Comparison of ENCODE assay signal across 10 cellular contexts in genomic region chr1:234579967-234580366, GRCh38. TPM values are rescaled to one million over a fixed set of nuclear protein-coding genes. Genes with fewer than 3 reads are reported as not detected.
DNase-seq lines count a peak whose midpoint lies in the region; ATAC-seq and TF ChIP-seq lines count a peak whose summit lies in the region.
"Had no signal": no experiment of that assay in that cellular context is flagged by ENCODE, and none has a peak within 500 bp of the region (broad histone marks: within the 10 kb centered on the region; RNA-seq: fewer than 3 reads in every experiment).

No MANE protein-coding gene starts in this region.

- H3K4me3 ChIP-seq in LNCaP clone FGC (ENCODE audit: low read depth, low read length) = no peak overlapping the region
- no peak overlapping the region for H3K4me3 ChIP-seq in astrocyte of the spinal cord (ENCODE audit: low read depth, low read length)
- H3K4me3 ChIP-seq in neural cell (ENCODE audit: low read length) = no peak overlapping the region
- H3K4me3 ChIP-seq: Peyer's patch had no signal

- H4K20me1 ChIP-seq in neural cell (ENCODE audit: insufficient read depth) = no peaks in the 10 kb centered on the region

- no peak overlapping the region for H3K9ac ChIP-seq in neural cell (ENCODE audit: low read length)

- no peaks in the 10 kb centered on the region for H3K27me3 ChIP-seq in neural cell (ENCODE audit: insufficient read depth, low read depth, low read length)
- H3K27me3 ChIP-seq: Peyer's patch had no signal

- no peaks in the 10 kb centered on the region for H3K9me2 ChIP-seq in neural cell (ENCODE audit: insufficient read depth, low read length)

- TF ChIP-seq CTCF in LNCaP clone FGC (IDR thresholded peaks at IDR 0.05; ENCODE audit: control insufficient read depth, extremely low read depth, insufficient read depth) (0 out of 2 replicates have a peak, but pooled peaks have one; percentile 15), astrocyte of the spinal cord (IDR thresholded peaks at IDR 0.05; ENCODE audit: low read depth, low read length) (peak; percentile 34), neural cell (IDR thresholded peaks at IDR 0.05; ENCODE audit: poor library complexity, severe bottlenecking) (peak; percentile 9)

- peak; percentile 34 for DNase-seq in DMS 273 (lab: John Stamatoyannopoulos, UW; ENCODE audit: unreplicated experiment)
- no peak for DNase-seq in DMS 273 treated with DMSO at 0.1 percent for 48 hours (lab: John Stamatoyannopoulos, UW)
- DNase-seq in LNCaP clone FGC (ENCODE audit: low read depth) = no peak
- no peak for DNase-seq in astrocyte of the spinal cord (ENCODE audit: low read depth, low spot score)
- no peak for DNase-seq in NCI-H510A treated with DMSO at 0.1 percent for 48 hours (lab: John Stamatoyannopoulos, UW)
- no peak for DNase-seq in amniotic stem cell (lab: John Stamatoyannopoulos, UW)
- DNase-seq: 8988T, Peyer's patch had no signal

- no peak for TF ChIP-seq EP300 in neural cell (conservative IDR thresholded peaks at IDR 0.05; ENCODE audit: poor library complexity, severe bottlenecking)

- no peak for ATAC-seq in HG02588 (IDR thresholded peaks at IDR 0.05; ENCODE audit: unreplicated experiment)

- in situ Hi-C loops in astrocyte of the spinal cord (cut with HindIII; ENCODE audit: low sequenced_read_pairs) = no loop called here

- no peaks in the 10 kb centered on the region for H3F3A ChIP-seq in neural cell (ENCODE audit: insufficient read depth, low read length, poor library complexity, severe bottlenecking)

- H3K79me2 ChIP-seq in neural cell (replicated peaks; ENCODE audit: insufficient read depth, low read length) = no peaks in the 10 kb centered on the region

- TF ChIP-seq RAD21 in neural cell (conservative IDR thresholded peaks at IDR 0.05) = no peak

- H3K27ac ChIP-seq in neural cell (ENCODE audit: low read length) = no peak overlapping the region
- H3K27ac ChIP-seq: Peyer's patch had no signal

- H2AFZ ChIP-seq in neural cell (ENCODE audit: low read depth, low read length) = no peak overlapping the region

- H3K4me2 ChIP-seq in neural cell (ENCODE audit: low read length) = no peak overlapping the region

- no peaks in the 10 kb centered on the region for H3K9me3 ChIP-seq in neural cell (ENCODE audit: low read length)
- H3K9me3 ChIP-seq: Peyer's patch had no signal

- H3K36me3 ChIP-seq in neural cell (ENCODE audit: insufficient read depth, low read length) = no peaks in the 10 kb centered on the region
- H3K36me3 ChIP-seq: Peyer's patch had no signal

TF ChIP-seq in neural cell, 6 proteins besides CTCF, POLR2A, EP300 and RAD21:
- TF ChIP-seq MXI1 (conservative IDR thresholded peaks at IDR 0.05; ENCODE audit: poor library complexity, severe bottlenecking) (no peak), POLR2AphosphoS5 (IDR thresholded peaks at IDR 0.05) (no peak), REST (IDR thresholded peaks at IDR 0.05; ENCODE audit: borderline replicate concordance) (no peak), EZH2 (IDR thresholded peaks at IDR 0.05; ENCODE audit: borderline replicate concordance, insufficient read depth, low read length, poor library complexity, severe bottlenecking) (no peak), TAF1 (IDR thresholded peaks at IDR 0.05; ENCODE audit: low read depth) (no peak), SMC3 (conservative IDR thresholded peaks at IDR 0.05; ENCODE audit: poor library complexity) (no peak)

RNA-seq across cellular contexts. Expression of gene IRF2BP2, which starts 30.0 kb away (rescaled TPM):
- 52.2 and 56.9 TPM in 2 replicates for polyA plus RNA-seq in neural cell
- 104 and 107 TPM in 2 replicates for polyA minus RNA-seq in neural cell
